26 cellular contexts compared by ENCODE assay signal in genomic region chr18:26977791-26978190, GRCh38.
"Had no signal": no experiment of that assay in that cellular context is flagged by ENCODE, and none has a peak within 500 bp of the region (broad histone marks: within the 10 kb centered on the region; RNA-seq: fewer than 3 reads in every experiment).

No MANE protein-coding gene starts in this region.

- H3K9me3 Mint-ChIP-seq: activated naive CD4-positive, alpha-beta T cell treated with anti-CD3 and anti-CD28 coated beads, Interleukin-2, amount 50 U/mL, for 24 hours; WTC11 had no signal

- H3K36me3 Mint-ChIP-seq: activated naive CD4-positive, alpha-beta T cell treated with anti-CD3 and anti-CD28 coated beads, Interleukin-2, amount 50 U/mL, for 24 hours had no signal

- H3K27me3 Mint-ChIP-seq: activated naive CD4-positive, alpha-beta T cell treated with anti-CD3 and anti-CD28 coated beads, Interleukin-2, amount 50 U/mL, for 24 hours had no signal

- ATAC-seq: activated CD8-positive, alpha-beta T cell treated with anti-CD3 and anti-CD28 coated beads, Interleukin-2, amount 10 ng/mL, durations not matched to agents 7 days and 5 days; SK-N-SH treated with all-trans-retinoic acid at 6 μM for 48 hours; WTC11 had no signal

- H3K4me1 ChIP-seq: Peyer's patch, SJSA1 had no signal

- DNase-seq: activated CD4-positive, alpha-beta T cell treated with anti-CD3 and anti-CD28 coated beads for 48 hours; activated CD4-positive, alpha-beta T cell treated with anti-CD3 and anti-CD28 coated beads, Interleukin-2, amount 50 U/mL, for 4 hours; activated CD4-positive, CD25-positive, alpha-beta regulatory T cell treated with anti-CD3 and anti-CD28 coated beads, Interleukin-2, amount 50 U/mL, for 72 hours; activated CD8-positive, alpha-beta memory T cell treated with anti-CD3 and anti-CD28 coated beads, Interleukin-2, amount 50 U/mL, for 48 hours; activated CD8-positive, alpha-beta T cell treated with anti-CD3 and anti-CD28 coated beads, Interleukin-2, amount 10 ng/mL, durations not matched to agents 7 days and 5 days; activated effector memory CD4-positive, alpha-beta T cell treated with Interleukin-2 at 50 U/mL for 16 hours; activated naive CD4-positive, alpha-beta T cell; activated T-cell treated with anti-CD3 and anti-CD28 coated beads, Interleukin-2, amount 50 U/mL, for 1 hour; aorta; central memory CD4-positive, alpha-beta T cell; NCI-H1048; NCI-H146; NCI-H187 treated with DMSO at 0.1 percent for 48 hours; NCI-H2081 treated with DMSO at 0.1 percent for 48 hours; NCI-H226; NCI-H774; Peyer's patch; Right ventricle myocardium superior had no signal

- H3K27me3 ChIP-seq: Peyer's patch, SJSA1 had no signal

- H3K4me3 ChIP-seq: coronary artery, Peyer's patch, SJSA1 had no signal

- H3K4me3 Mint-ChIP-seq: activated CD8-positive, alpha-beta T cell treated with anti-CD3 and anti-CD28 coated beads, Interleukin-2, amount 10 ng/mL, durations not matched to agents 7 days and 5 days; activated naive CD4-positive, alpha-beta T cell treated with anti-CD3 and anti-CD28 coated beads, Interleukin-2, amount 50 U/mL, for 24 hours; T-helper 1 cell treated with Interleukin-12 subunit alpha and Interleukin-12 subunit beta and Interleukin-4 antibody, amounts not matched to agents 30 μg/mL and 1 μg/mL, for 36 hours; WTC11 had no signal

- H3K27ac Mint-ChIP-seq: activated CD8-positive, alpha-beta T cell treated with anti-CD3 and anti-CD28 coated beads, Interleukin-2, amount 10 ng/mL, durations not matched to agents 7 days and 5 days; activated naive CD4-positive, alpha-beta T cell treated with anti-CD3 and anti-CD28 coated beads, Interleukin-2, amount 50 U/mL, for 24 hours; T-helper 1 cell treated with Interleukin-12 subunit alpha and Interleukin-12 subunit beta and Interleukin-4 antibody, amounts not matched to agents 30 μg/mL and 1 μg/mL, for 36 hours; WTC11 had no signal

- H3K4me1 Mint-ChIP-seq: activated naive CD4-positive, alpha-beta T cell treated with anti-CD3 and anti-CD28 coated beads, Interleukin-2, amount 50 U/mL, for 24 hours had no signal

- FAIRE-seq: bronchial epithelial cell had no signal

- H3K27ac ChIP-seq: coronary artery, Peyer's patch, RWPE1, SJSA1 had no signal

- H3K9me3 ChIP-seq: Peyer's patch, SJSA1 had no signal

- H3K36me3 ChIP-seq: Peyer's patch, SJSA1 had no signal
